ENCODE assay signal across 8 cellular contexts in the genomic region with DNA sequence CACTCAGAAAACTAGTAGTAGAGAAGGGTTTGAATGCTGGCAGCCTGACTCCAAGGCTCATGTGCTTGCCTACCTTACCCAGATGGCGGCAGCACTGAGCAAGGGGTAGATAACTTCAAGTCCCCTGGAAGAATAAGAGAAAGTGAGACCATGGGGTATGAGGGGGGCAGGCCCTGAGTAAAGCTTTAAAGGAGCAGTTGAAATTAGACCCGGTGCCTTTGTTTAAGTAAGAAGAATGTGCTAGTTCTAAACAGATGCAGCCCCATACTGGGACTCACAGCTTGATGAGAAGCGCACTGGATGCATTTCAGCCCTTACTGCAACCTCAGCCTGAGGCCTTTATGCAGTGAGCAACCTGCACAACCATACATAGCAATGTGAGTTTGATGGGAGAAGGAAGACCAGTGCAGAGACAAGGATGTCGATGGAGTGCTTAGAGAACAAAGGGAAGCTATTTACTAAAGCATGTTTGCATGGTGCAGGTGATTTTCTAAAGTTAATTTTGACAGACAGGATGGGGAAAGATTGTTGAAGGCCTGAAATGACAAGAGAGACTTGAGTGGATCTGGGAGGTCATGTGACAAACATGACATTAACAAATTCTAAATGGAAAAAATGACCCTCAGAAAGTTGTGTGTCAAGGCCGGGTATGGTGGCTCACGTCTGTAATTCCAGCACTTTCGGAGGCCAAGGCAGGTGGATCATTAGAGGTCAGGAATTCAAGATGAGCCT. TPM values are rescaled to one million over a fixed set of nuclear protein-coding genes. Genes with fewer than 3 reads are reported as not detected.
DNase-seq lines count a peak whose midpoint lies in the region; ATAC-seq and TF ChIP-seq lines count a peak whose summit lies in the region.

No MANE protein-coding gene starts in this region.

- no peak for DNase-seq in AG04450 (ENCODE audit: low read depth, low spot score)
- peak; percentile 52 for DNase-seq in RPMI8226
- DNase-seq in brain microvascular endothelial cell: no peak
- peak; percentile 12 for DNase-seq in myocyte (ENCODE audit: low read depth)
- DNase-seq in amniotic stem cell (lab: John Stamatoyannopoulos, UW): no peak

- no peak for ATAC-seq in GM19463 (IDR thresholded peaks at IDR 0.05; ENCODE audit: unreplicated experiment)
- no peak for ATAC-seq in GM18909 (IDR thresholded peaks at IDR 0.05; ENCODE audit: poor library complexity, unreplicated experiment)

- CTCF ChIA-PET in AG04450 (lab: Charles Lee): interaction anchor here (0.6 to 1.3 kb wide), 9 partner anchors 8 to 839 kb away, joined by 3 to 6 read pairs (median 4); no protein-coding TSS in a partner anchor

- no peak overlapping the region for H3K27ac ChIP-seq in AG04450 (ENCODE audit: low read depth, low read length)
- no peak overlapping the region for H3K27ac ChIP-seq in brain microvascular endothelial cell

- in situ Hi-C loops in brain microvascular endothelial cell (cut with HindIII; ENCODE audit: low pct_ligation_motif_present, low sequenced_read_pairs): no loop called here

- H3K36me3 ChIP-seq in brain microvascular endothelial cell (replicated peaks): no peaks in the 10 kb centered on the region

- POLR2A ChIA-PET in AG04450 (lab: Yijun Ruan, JAX): interaction anchor here (0.6 kb wide), 1 partner anchor 413 kb away, joined by 3 read pairs; no protein-coding TSS in a partner anchor

- peak; percentile 64 for TF ChIP-seq CTCF in AG04450 (IDR thresholded peaks at IDR 0.05; ENCODE audit: low read depth, low read length)
- TF ChIP-seq CTCF in GM12872 (IDR thresholded peaks at IDR 0.05; ENCODE audit: insufficient read depth, low read depth, low read length): peak; percentile 84
- peak; percentile 82 for TF ChIP-seq CTCF in brain microvascular endothelial cell (IDR thresholded peaks at IDR 0.05; ENCODE audit: low read depth, low read length, missing control alignments)

- no peaks in the 10 kb centered on the region for H3K9me3 ChIP-seq in AG04450 (ENCODE audit: control insufficient read depth, insufficient read depth, low read length)

- H3K27me3 ChIP-seq in AG04450 (ENCODE audit: control insufficient read depth, insufficient read depth, low read length) (peaks cover 54% of the 10 kb centered on the region), brain microvascular endothelial cell (replicated peaks) (peaks cover 42% of the 10 kb centered on the region)

- H3K4me3 ChIP-seq in AG04450 (ENCODE audit: low read depth, low read length) (no peak overlapping the region), brain microvascular endothelial cell (ENCODE audit: low read depth, low read length) (no peak overlapping the region)

RNA-seq across cellular contexts. Expression of a gene that starts 27.1 kb away (rescaled TPM):
- not detected in 2 replicates for polyA plus RNA-seq in AG04450 (2011; rRNA removed)
- polyA minus RNA-seq in AG04450 (2011; rRNA and poly(A)+ RNA removed): not detected in 2 replicates
- not detected in 2 replicates for total RNA-seq in myocyte
- polyA plus RNA-seq in myocyte (2012): not detected

RNA-seq across cellular contexts. Expression of a gene that starts 32.2 kb away (rescaled TPM):
- not detected in 2 replicates for polyA plus RNA-seq in AG04450 (2011; rRNA removed)
- polyA minus RNA-seq in AG04450 (2011; rRNA and poly(A)+ RNA removed): not detected in 2 replicates
- total RNA-seq in myocyte: not detected in 2 replicates
- polyA plus RNA-seq in myocyte (2012): not detected

RNA-seq across cellular contexts. Expression of a gene that starts 39.5 kb away (rescaled TPM):
- polyA plus RNA-seq in AG04450 (2011; rRNA removed): not detected in 2 replicates
- polyA minus RNA-seq in AG04450 (2011; rRNA and poly(A)+ RNA removed): not detected in 2 replicates
- not detected in 2 replicates for total RNA-seq in myocyte
- not detected for polyA plus RNA-seq in myocyte (2012)

Comparison
In these comparisons a context has a peak if more than half of its experiments do, and no peak if none do; other contexts are left out.
1. DNase-seq: peak in RPMI8226 (single experiment) and myocyte (single experiment); none in AG04450 (single experiment), brain microvascular endothelial cell (single experiment) and amniotic stem cell (single experiment).
2. Peak in every context shown above with its lines, with median percentiles within 50 percentile points of each other: CTCF ChIP-seq.